Comparison of ENCODE assay signal across 1 cellular context in genomic region chr18:24060644-24061043, GRCh38.
TF ChIP-seq lines count a peak whose summit lies in the region.

No MANE protein-coding gene starts in this region.

TF ChIP-seq in IMR-90, 13 proteins besides CTCF, POLR2A, EP300 and RAD21 (continued from another document):
- no peak for TF ChIP-seq USF2 (IDR thresholded peaks at IDR 0.05; ENCODE audit: low read depth, low read length)
- TF ChIP-seq RFX5 (IDR thresholded peaks at IDR 0.05; ENCODE audit: low read depth, low read length), result no peak
- peak; percentile 84 for TF ChIP-seq CEBPB (IDR thresholded peaks at IDR 0.05; ENCODE audit: low read depth, low read length)
